Comparison of ENCODE assay signal across 8 cellular contexts in the genomic region with DNA sequence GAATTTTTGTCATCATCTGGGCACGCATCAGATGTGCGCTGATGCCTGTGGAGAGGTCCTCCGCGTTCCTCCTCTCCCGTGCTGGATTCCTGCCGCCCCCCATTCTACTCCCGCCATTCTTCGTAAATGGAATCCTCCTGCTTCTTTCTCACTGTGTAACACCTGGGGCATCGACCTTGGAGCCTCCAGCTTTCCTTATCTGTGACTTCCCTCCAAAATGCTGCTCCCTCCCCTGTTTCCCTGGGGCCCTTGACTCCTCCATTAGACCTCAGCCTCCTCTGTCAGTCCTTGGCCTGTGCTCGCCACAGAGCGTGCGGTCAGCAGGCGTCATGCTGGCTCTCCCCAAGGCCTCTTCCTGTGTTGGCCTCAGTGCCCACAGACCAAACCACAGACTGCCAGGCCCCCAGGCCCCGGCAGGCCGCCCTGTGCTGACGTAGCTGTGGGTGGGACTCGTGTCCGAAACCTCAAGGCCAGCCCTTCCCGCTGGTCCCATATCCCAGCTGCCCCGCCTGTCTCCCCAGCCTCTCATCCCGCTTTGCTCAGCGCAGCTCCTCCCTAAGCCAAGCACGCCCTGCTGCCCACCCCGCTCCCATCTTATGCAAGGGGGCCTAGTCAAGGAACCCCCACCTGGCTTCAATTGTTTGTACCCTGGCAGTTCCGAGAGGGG. TPM values are rescaled to one million over a fixed set of nuclear protein-coding genes. Genes with fewer than 3 reads are reported as not detected.
A peak's percentile ranks its signal among the peaks of the same experiment; 100 is the strongest.
DNase-seq lines count a peak whose midpoint lies in the region; ATAC-seq and TF ChIP-seq lines count a peak whose summit lies in the region.

No MANE protein-coding gene starts in this region.

- TF ChIP-seq CTCF in GM06990 (IDR thresholded peaks at IDR 0.05; ENCODE audit: insufficient read depth, low read length, poor library complexity, severe bottlenecking): no peak
- no peak for TF ChIP-seq CTCF in suprapubic skin (IDR thresholded peaks at IDR 0.05)

- peak overlapping the region; percentile 51 for H3K27ac Mint-ChIP-seq in activated naive CD8-positive, alpha-beta T cell
- H3K27ac Mint-ChIP-seq in immature natural killer cell: peak overlapping the region in 5 of 6 donors; percentile 65 to 86 (median 74)

- 83% methylated on average over 25 of the region's 25 CpGs for WGBS in suprapubic skin

- peak overlapping the region; percentile 16 for H3K27ac ChIP-seq in suprapubic skin

- peaks cover 14% of the 10 kb centered on the region for H3K4me1 ChIP-seq in suprapubic skin

- H3K9me3 ChIP-seq in suprapubic skin: no peaks in the 10 kb centered on the region

- no peak overlapping the region for H3K4me3 ChIP-seq in GM06990 (replicated peaks; ENCODE audit: low read depth, low read length)
- peak overlapping the region; percentile 17 for H3K4me3 ChIP-seq in suprapubic skin

- H3K4me3 Mint-ChIP-seq in activated naive CD8-positive, alpha-beta T cell: peak overlapping the region; percentile 59
- peak overlapping the region; percentile 56 to 83 (median 76) for H3K4me3 Mint-ChIP-seq in immature natural killer cell

- H3K9me3 Mint-ChIP-seq in activated naive CD8-positive, alpha-beta T cell (ENCODE audit: low read depth): no peaks in the 10 kb centered on the region
- peaks cover 0 to 3% (median 0%) of the 10 kb centered on the region in 6 donors for H3K9me3 Mint-ChIP-seq in immature natural killer cell

- H3K27me3 Mint-ChIP-seq in activated naive CD8-positive, alpha-beta T cell: peaks cover 2% of the 10 kb centered on the region
- peaks cover 13 to 24% (median 16%) of the 10 kb centered on the region in 3 donors for H3K27me3 Mint-ChIP-seq in immature natural killer cell (ENCODE audit: low read depth in 3 of 3)

- H3K4me1 Mint-ChIP-seq in activated naive CD8-positive, alpha-beta T cell (ENCODE audit: low read depth): peaks cover 12% of the 10 kb centered on the region
- H3K4me1 Mint-ChIP-seq in immature natural killer cell: peaks cover 27 to 37% of the 10 kb centered on the region in 2 donors

- TF ChIP-seq POLR2A in suprapubic skin (IDR thresholded peaks at IDR 0.05): no peak

- no peaks in the 10 kb centered on the region for H3K36me3 Mint-ChIP-seq in activated naive CD8-positive, alpha-beta T cell
- H3K36me3 Mint-ChIP-seq in immature natural killer cell: no peaks in the 10 kb centered on the region

- ATAC-seq in HG03066 (IDR thresholded peaks at IDR 0.05; ENCODE audit: low read depth, unreplicated experiment): peak; percentile 55
- ATAC-seq in HG02970 (IDR thresholded peaks at IDR 0.05; ENCODE audit: low FRiP score, unreplicated experiment): no peak

- no peaks in the 10 kb centered on the region for H3K36me3 ChIP-seq in GM06990 (ENCODE audit: control insufficient read depth, insufficient read depth, low read length)
- H3K36me3 ChIP-seq in suprapubic skin: no peaks in the 10 kb centered on the region

- no peak for TF ChIP-seq EP300 in suprapubic skin (IDR thresholded peaks at IDR 0.05)

- peak; percentile 69 for DNase-seq in GM06990 (ENCODE audit: extremely low read depth, insufficient read length)
- peak; percentile 64 to 74 (median 69) for DNase-seq in immature natural killer cell
- peak in 1 of 2 donors; percentile 80 for DNase-seq in suprapubic skin (ENCODE audit: low spot score in 2 of 2)
- DNase-seq in RPMI8226: no peak
- DNase-seq in NCI-H345 (lab: John Stamatoyannopoulos, UW): no peak

- H3K27me3 ChIP-seq in GM06990 (replicated peaks; ENCODE audit: control insufficient read depth, insufficient read depth, low read length) (no peaks in the 10 kb centered on the region), suprapubic skin (no peaks in the 10 kb centered on the region)

RNA-seq across cellular contexts. Expression of gene TNFAIP8L3, which starts 17.7 kb away (rescaled TPM):
- not detected for polyA plus RNA-seq in immature natural killer cell
- total RNA-seq in suprapubic skin: 10 to 100 TPM; 11.1 to 30.0 (median 15.9) TPM

Comparison
In these comparisons a context has a peak if more than half of its experiments do, and no peak if none do; other contexts are left out.
1. DNase-seq: peak in GM06990 (single experiment) and immature natural killer cell (3 of 3); none in RPMI8226 (single experiment) and NCI-H345 (single experiment).